Comparison of ENCODE assay signal across 19 cellular contexts in genomic region chr1:216705686-216706085, GRCh38. TPM values are rescaled to one million over a fixed set of nuclear protein-coding genes. Genes with fewer than 3 reads are reported as not detected.
DNase-seq lines count a peak whose midpoint lies in the region; ATAC-seq and TF ChIP-seq lines count a peak whose summit lies in the region.
"Had no signal": no experiment of that assay in that cellular context is flagged by ENCODE, and none has a peak within 500 bp of the region (broad histone marks: within the 10 kb centered on the region; RNA-seq: fewer than 3 reads in every experiment).

No MANE protein-coding gene starts in this region.

- H3K4me3 ChIP-seq in left ventricle myocardium inferior (no peak overlapping the region), right atrium auricular region (no peak overlapping the region)
- H3K4me3 ChIP-seq: suprapubic skin had no signal

- H3K4me1 ChIP-seq in left ventricle myocardium inferior: peaks cover 34% of the 10 kb centered on the region
- peaks cover 0 to 12% of the 10 kb centered on the region in 2 donors for H3K4me1 ChIP-seq in right atrium auricular region

- TF ChIP-seq CTCF in left ventricle myocardium inferior (IDR thresholded peaks at IDR 0.05; ENCODE audit: borderline replicate concordance) (no peak), right atrium auricular region (IDR thresholded peaks at IDR 0.05) (no peak)

- intact Hi-C loops in left ventricle myocardium inferior (cut with micrococcal nuclease): no loop called here

- H3K9me3 ChIP-seq in left ventricle myocardium inferior (replicated peaks) (no peaks in the 10 kb centered on the region), right atrium auricular region (no peaks in the 10 kb centered on the region)
- H3K9me3 ChIP-seq: suprapubic skin had no signal

- peak; percentile 20 for DNase-seq in left ventricle myocardium inferior
- no peak for DNase-seq in right atrium auricular region (ENCODE audit: low spot score)
- DNase-seq in NCI-H2171 treated with DMSO at 0.1 percent for 48 hours (lab: John Stamatoyannopoulos, UW): peak; percentile 98
- peak; percentile 91 for DNase-seq in SHP77 treated with DMSO at 0.1 percent for 48 hours (lab: John Stamatoyannopoulos, UW)
- DNase-seq in LoVo (ENCODE audit: low spot score): no peak
- DNase-seq in stimulated activated CD4-positive, alpha-beta T cell treated with anti-CD3 and anti-CD28 coated beads, Interleukin-4, amount 100 ng/mL, for 4 hours: no peak
- DNase-seq in SK-N-DZ (ENCODE audit: low spot score): no peak
- DNase-seq: activated CD8-positive, alpha-beta memory T cell treated with anti-CD3 and anti-CD28 coated beads, Interleukin-2, amount 50 U/mL, for 48 hours; activated naive CD4-positive, alpha-beta T cell treated with anti-CD3 and anti-CD28 coated beads, Interleukin-2, amount 10 ng/mL, durations not matched to agents 7 days and 5 days; brain microvascular endothelial cell; CD4-positive, alpha-beta memory T cell; NCI-H226; retina had no signal

- H3K27ac ChIP-seq in left ventricle myocardium inferior (replicated peaks): no peak overlapping the region
- no peak overlapping the region for H3K27ac ChIP-seq in right atrium auricular region
- H3K27ac ChIP-seq: brain microvascular endothelial cell, HL-60, KMS-11, suprapubic skin had no signal

- H3K36me3 ChIP-seq in left ventricle myocardium inferior: no peaks in the 10 kb centered on the region
- H3K36me3 ChIP-seq in right atrium auricular region: no peaks in the 10 kb centered on the region
- H3K36me3 ChIP-seq: brain microvascular endothelial cell, suprapubic skin had no signal

- H3K27me3 ChIP-seq in left ventricle myocardium inferior (ENCODE audit: low read depth): no peaks in the 10 kb centered on the region
- no peaks in the 10 kb centered on the region for H3K27me3 ChIP-seq in right atrium auricular region
- H3K27me3 ChIP-seq: brain microvascular endothelial cell had no signal

- ATAC-seq in activated CD4-positive, CD25-positive, alpha-beta regulatory T cell treated with anti-CD3 and anti-CD28 coated beads, Interleukin-2, amount 50 U/mL, for 24 hours: no peak

RNA-seq across cellular contexts. Expression of gene ESRRG, which starts 17.5 kb away (rescaled TPM):
- total RNA-seq in left ventricle myocardium inferior: 58.5 TPM
- total RNA-seq in right atrium auricular region: 10 to 100 TPM; 14.3 to 38.5 TPM
- polyA plus RNA-seq in SK-N-DZ (2014; cell fraction: cytosol; rRNA removed): 1.3 and 1.9 TPM in 2 replicates
- 0.52 and 1.2 TPM in 2 replicates for polyA plus RNA-seq in SK-N-DZ (2014; cell fraction: nucleus; rRNA removed)
- total RNA-seq: A673; CD4-positive, alpha-beta memory T cell; lung microvascular endothelial cell had no signal
- polyA plus RNA-seq: CD4-positive, alpha-beta memory T cell had no signal

Comparison
In these comparisons a context has a peak if more than half of its experiments do, and no peak if none do; other contexts are left out.
1. DNase-seq: peak in left ventricle myocardium inferior (single experiment), NCI-H2171 treated with DMSO at 0.1 percent for 48 hours (single experiment) and SHP77 treated with DMSO at 0.1 percent for 48 hours (single experiment); none in right atrium auricular region (single experiment), LoVo (single experiment), stimulated activated CD4-positive, alpha-beta T cell treated with anti-CD3 and anti-CD28 coated beads, Interleukin-4, amount 100 ng/mL, for 4 hours (0 of 2) and SK-N-DZ (single experiment).